ENCODE assay signal across 9 cellular contexts in genomic region chr5:75460947-75461346, GRCh38.
DNase-seq lines count a peak whose midpoint lies in the region; ATAC-seq and FAIRE-seq lines count a peak whose summit lies in the region.
"Had no signal": no experiment of that assay in that cellular context is flagged by ENCODE, and none has a peak within 500 bp of the region (broad histone marks: within the 10 kb centered on the region; RNA-seq: fewer than 3 reads in every experiment).

No MANE protein-coding gene starts in this region.

- peak overlapping the region; percentile 51 for H3K27ac Mint-ChIP-seq in memory B cell

- FAIRE-seq in RCC 7860 (lab: Jason Lieb, UNC) = no peak

- H3K9me3 Mint-ChIP-seq in memory B cell = no peaks in the 10 kb centered on the region

- peaks cover 24% of the 10 kb centered on the region for H3K36me3 Mint-ChIP-seq in memory B cell

- H3K4me1 Mint-ChIP-seq in memory B cell = peaks cover 34% of the 10 kb centered on the region

- peak; percentile 12 to 15 for DNase-seq in memory B cell (ENCODE audit: low spot score in 2 of 2)
- no peak for DNase-seq in RCC 7860 (ENCODE audit: low spot score)
- no peak for DNase-seq in posterior cingulate gyrus
- DNase-seq in NCI-H748 treated with DMSO at 0.1 percent for 48 hours (lab: John Stamatoyannopoulos, UW) = no peak
- no peak for DNase-seq in pons (ENCODE audit: low spot score)
- DNase-seq: transverse colon had no signal

- no peaks in the 10 kb centered on the region for H3K27me3 Mint-ChIP-seq in memory B cell

- peak overlapping the region; percentile 21 for H3K4me3 Mint-ChIP-seq in memory B cell

- intact Hi-C loops in posterior cingulate gyrus (cut with DNase I) = no loop called here

- ATAC-seq in GM18511 (IDR thresholded peaks at IDR 0.05; ENCODE audit: unreplicated experiment) (peak; percentile 82), GM21529 (IDR thresholded peaks at IDR 0.05; ENCODE audit: unreplicated experiment) (peak; percentile 71), HG03460 (IDR thresholded peaks at IDR 0.05; ENCODE audit: unreplicated experiment) (peak; percentile 78), memory B cell (ENCODE audit: low read depth) (peak; percentile 95)

Comparison
In these comparisons a context has a peak if more than half of its experiments do, and no peak if none do; other contexts are left out.
1. DNase-seq: peak in memory B cell (2 of 2); none in RCC 7860 (single experiment), posterior cingulate gyrus (0 of 10), NCI-H748 treated with DMSO at 0.1 percent for 48 hours (single experiment) and pons (single experiment).
2. Peak in every context shown above with its lines, with median percentiles within 50 percentile points of each other: ATAC-seq.